In genomic region chr4:25484243-25484721, GRCh38 we compare ENCODE assay signal across 17 cellular contexts.
DNase-seq lines count a peak whose midpoint lies in the region; ATAC-seq, FAIRE-seq and TF ChIP-seq lines count a peak whose summit lies in the region.
"Had no signal": no experiment of that assay in that cellular context is flagged by ENCODE, and none has a peak within 500 bp of the region (broad histone marks: within the 10 kb centered on the region; RNA-seq: fewer than 3 reads in every experiment).

No MANE protein-coding gene starts in this region.

- H3K27me3 ChIP-seq in GM23338 (ENCODE audit: insufficient read depth), result peaks cover 16% of the 10 kb centered on the region
- peaks cover 4% of the 10 kb centered on the region for H3K27me3 ChIP-seq in astrocyte (ENCODE audit: insufficient read depth, low read length)

- no peaks in the 10 kb centered on the region for H3K36me3 ChIP-seq in GM23338 (ENCODE audit: insufficient read depth)
- H3K36me3 ChIP-seq in astrocyte (ENCODE audit: insufficient read depth, low read length), result no peaks in the 10 kb centered on the region

- peak; percentile 16 for DNase-seq in GM23338 (ENCODE audit: low spot score)
- DNase-seq in NCI-H146 treated with DMSO at 0.1 percent for 48 hours (lab: John Stamatoyannopoulos, UW; ENCODE audit: unreplicated experiment), result peak; percentile 35
- DNase-seq in astrocyte (ENCODE audit: low read depth), result peak; percentile 78
- DNase-seq in left kidney (ENCODE audit: low read depth, low spot score), result peak; percentile 29
- no peak for DNase-seq in T-helper 2 cell
- DNase-seq in naive thymus-derived CD8-positive, alpha-beta T cell, result no peak
- DNase-seq in occipital lobe (lab: John Stamatoyannopoulos, UW), result no peak
- DNase-seq: activated naive CD4-positive, alpha-beta T cell treated with anti-CD3 and anti-CD28 coated beads, Interleukin-2, amount 10 ng/mL, durations not matched to agents 7 days and 5 days; cerebellar nuclear complex; GDM1; hypothalamus; NCI-H1048; SK-N-SH had no signal

- no peaks in the 10 kb centered on the region for H3K9me2 ChIP-seq in GM23338 (ENCODE audit: insufficient read depth)
- H3K9me2 ChIP-seq: SK-N-SH had no signal

- H2AFZ ChIP-seq in GM23338 (no peak overlapping the region), astrocyte (ENCODE audit: low read depth, low read length) (no peak overlapping the region)

- no peak for ATAC-seq in GM23338
- ATAC-seq in naive thymus-derived CD8-positive, alpha-beta T cell, result no peak
- ATAC-seq: HepG2 had no signal

- POLR2A ChIA-PET in naive thymus-derived CD8-positive, alpha-beta T cell (lab: Charles Lee), result no interaction called here

- H3K9me3 Mint-ChIP-seq in GM23338 (peaks cover 20% of the 10 kb centered on the region), astrocyte (ENCODE audit: unreplicated experiment) (peaks cover 5% of the 10 kb centered on the region)
- peaks cover 0 to 28% (median 16%) of the 10 kb centered on the region in 9 donors for H3K9me3 Mint-ChIP-seq in naive thymus-derived CD8-positive, alpha-beta T cell

- H3K4me2 ChIP-seq in GM23338 (peak overlapping the region; percentile 21; the same call in 1 of the 2 replicates), astrocyte (ENCODE audit: low read length) (no peak overlapping the region)
- H3K4me2 ChIP-seq: SK-N-SH had no signal

- no peak overlapping the region for H3K27ac Mint-ChIP-seq in GM23338
- H3K27ac Mint-ChIP-seq in astrocyte (ENCODE audit: unreplicated experiment), result no peak overlapping the region
- H3K27ac Mint-ChIP-seq in naive thymus-derived CD8-positive, alpha-beta T cell, result no peak overlapping the region
- H3K27ac Mint-ChIP-seq: activated naive CD4-positive, alpha-beta T cell treated with anti-CD3 and anti-CD28 coated beads, Interleukin-2, amount 10 ng/mL, durations not matched to agents 7 days and 5 days; CD14-positive monocyte had no signal

- TF ChIP-seq CTCF in GM23338 (conservative IDR thresholded peaks at IDR 0.05; ENCODE audit: low read depth in 2 of 2), result no peak
- no peak for TF ChIP-seq CTCF in astrocyte (IDR thresholded peaks at IDR 0.05; ENCODE audit: insufficient read depth, low read depth, low read length)

- no peaks in the 10 kb centered on the region for H3F3A ChIP-seq in GM23338 (replicated peaks; ENCODE audit: low read depth)

- no peaks in the 10 kb centered on the region for H4K20me1 ChIP-seq in GM23338 (replicated peaks; ENCODE audit: insufficient read depth)
- H4K20me1 ChIP-seq in astrocyte (ENCODE audit: insufficient read depth, low read length), result no peaks in the 10 kb centered on the region

- H3K27me3 Mint-ChIP-seq in GM23338 (ENCODE audit: insufficient read depth, low read depth, poor library complexity), result peaks cover 14% of the 10 kb centered on the region
- H3K27me3 Mint-ChIP-seq in astrocyte (ENCODE audit: low read depth, unreplicated experiment), result peaks cover 11% of the 10 kb centered on the region
- H3K27me3 Mint-ChIP-seq in naive thymus-derived CD8-positive, alpha-beta T cell, result peaks cover 0 to 10% (median 4%) of the 10 kb centered on the region in 5 donors
- H3K27me3 Mint-ChIP-seq: activated naive CD4-positive, alpha-beta T cell treated with anti-CD3 and anti-CD28 coated beads, Interleukin-2, amount 10 ng/mL, durations not matched to agents 7 days and 5 days had no signal

- peaks cover 4% of the 10 kb centered on the region for H3K9me3 ChIP-seq in astrocyte (ENCODE audit: insufficient read depth, low read depth, low read length)
- H3K9me3 ChIP-seq: SK-N-SH had no signal

- H3K36me3 Mint-ChIP-seq in GM23338 (ENCODE audit: low read depth) (peaks cover 12% of the 10 kb centered on the region), astrocyte (ENCODE audit: low read depth, unreplicated experiment) (no peaks in the 10 kb centered on the region)
- H3K36me3 Mint-ChIP-seq in naive thymus-derived CD8-positive, alpha-beta T cell, result peaks cover 0 to 18% (median 3%) of the 10 kb centered on the region in 3 donors
- H3K36me3 Mint-ChIP-seq: activated naive CD4-positive, alpha-beta T cell treated with anti-CD3 and anti-CD28 coated beads, Interleukin-2, amount 10 ng/mL, durations not matched to agents 7 days and 5 days; CD14-positive monocyte had no signal

- FAIRE-seq in astrocyte (lab: Jason Lieb, UNC), result no peak
- FAIRE-seq: GM18507, HepG2 had no signal

- H3K4me3 ChIP-seq in GM23338 (no peak overlapping the region), astrocyte (ENCODE audit: insufficient read depth, low read depth, low read length) (no peak overlapping the region)

- H3K4me3 Mint-ChIP-seq in GM23338 (no peak overlapping the region), astrocyte (ENCODE audit: unreplicated experiment) (no peak overlapping the region)
- no peak overlapping the region for H3K4me3 Mint-ChIP-seq in naive thymus-derived CD8-positive, alpha-beta T cell
- H3K4me3 Mint-ChIP-seq: activated naive CD4-positive, alpha-beta T cell treated with anti-CD3 and anti-CD28 coated beads, Interleukin-2, amount 10 ng/mL, durations not matched to agents 7 days and 5 days; CD14-positive monocyte had no signal

- H3K4me1 Mint-ChIP-seq in GM23338 (peaks cover 47% of the 10 kb centered on the region), astrocyte (ENCODE audit: low read depth, unreplicated experiment) (peaks cover 2% of the 10 kb centered on the region)
- no peaks in the 10 kb centered on the region for H3K4me1 Mint-ChIP-seq in naive thymus-derived CD8-positive, alpha-beta T cell
- H3K4me1 Mint-ChIP-seq: activated naive CD4-positive, alpha-beta T cell treated with anti-CD3 and anti-CD28 coated beads, Interleukin-2, amount 10 ng/mL, durations not matched to agents 7 days and 5 days; CD14-positive monocyte had no signal

- H3K79me2 ChIP-seq in GM23338 (replicated peaks; ENCODE audit: insufficient read depth) (no peaks in the 10 kb centered on the region), astrocyte (ENCODE audit: insufficient read depth, low read length) (no peaks in the 10 kb centered on the region)

- no peak overlapping the region for H3K27ac ChIP-seq in GM23338 (ENCODE audit: low read depth)
- no peak overlapping the region for H3K27ac ChIP-seq in astrocyte (ENCODE audit: low read depth, low read length)
- H3K27ac ChIP-seq: VCaP had no signal

- peaks cover 52% of the 10 kb centered on the region for H3K4me1 ChIP-seq in GM23338 (ENCODE audit: insufficient read depth)
- H3K4me1 ChIP-seq in astrocyte (ENCODE audit: insufficient read depth, low read length), result peaks cover 7% of the 10 kb centered on the region

- H3K9ac ChIP-seq in astrocyte (ENCODE audit: low read length), result no peak overlapping the region
- H3K9ac ChIP-seq: SK-N-SH had no signal

TF ChIP-seq in GM23338, 12 proteins besides CTCF, POLR2A, EP300 and RAD21 (continues in another document):
- TF ChIP-seq JUNB (IDR thresholded peaks at IDR 0.05; ENCODE audit: unreplicated experiment) (no peak), NANOG (IDR thresholded peaks at IDR 0.05; ENCODE audit: borderline replicate concordance) (no peak), ETS1 (IDR thresholded peaks at IDR 0.05) (no peak), CREB1 (CRISPR knock-in tag; IDR thresholded peaks at IDR 0.05; ENCODE audit: low read depth) (no peak), STAT1 (IDR thresholded peaks at IDR 0.05; ENCODE audit: unreplicated experiment) (no peak), POLR2AphosphoS5 (IDR thresholded peaks at IDR 0.05; ENCODE audit: low read depth) (no peak), ZNF114 (CRISPR knock-in tag; IDR thresholded peaks at IDR 0.05) (no peak), EZH2 (IDR thresholded peaks at IDR 0.05; ENCODE audit: low read depth, unreplicated experiment) (no peak), REST (IDR thresholded peaks at IDR 0.05; ENCODE audit: unreplicated experiment) (no peak), ZNF331 (CRISPR knock-in tag; IDR thresholded peaks at IDR 0.05; ENCODE audit: low read depth) (no peak)

Comparison
In these comparisons a context has a peak if more than half of its experiments do, and no peak if none do; other contexts are left out.
1. DNase-seq: peak in GM23338 (single experiment), NCI-H146 treated with DMSO at 0.1 percent for 48 hours (single experiment), astrocyte (single experiment) and left kidney (single experiment); none in T-helper 2 cell (0 of 5), naive thymus-derived CD8-positive, alpha-beta T cell (0 of 10) and occipital lobe (single experiment).